1 cellular context compared by ENCODE assay signal in genomic region chr14:65411656-65412188, GRCh38.
TF ChIP-seq lines count a peak whose summit lies in the region.

No MANE protein-coding gene starts in this region.

TF ChIP-seq in K562, 482 proteins besides CTCF, POLR2A, EP300 and RAD21 (continued from another document):
- TF ChIP-seq PKNOX1 (IDR thresholded peaks at IDR 0.05) (peak; percentile 97), ASH1L (IDR thresholded peaks at IDR 0.05; ENCODE audit: borderline replicate concordance, low read depth, partially characterized antibody) (peak; percentile 73), TFAP4 (CRISPR knock-in tag; IDR thresholded peaks at IDR 0.05; ENCODE audit: borderline replicate concordance) (peak; percentile 80), GATA2 (CRISPR knock-in tag; IDR thresholded peaks at IDR 0.05) (no peak), THRAP3 (IDR thresholded peaks at IDR 0.05; ENCODE audit: borderline replicate concordance) (no peak), RBFOX2 (IDR thresholded peaks at IDR 0.05; ENCODE audit: low read depth, low read length) (peak; percentile 58), PBX2 (CRISPR knock-in tag; IDR thresholded peaks at IDR 0.05; ENCODE audit: low read depth) (0 out of 2 replicates have a peak, but pooled peaks have one; percentile 20), PBX2 (tag; conservative IDR thresholded peaks at IDR 0.05; ENCODE audit: low read depth) (peak; percentile 70; the same call in 1 of the 2 replicates), PHF21A (IDR thresholded peaks at IDR 0.05; ENCODE audit: borderline replicate concordance, low read depth) (0 out of 2 replicates have a peak, but pooled peaks have one; percentile 49), SP2 (IDR thresholded peaks at IDR 0.05; ENCODE audit: extremely low read depth, low read depth, low read length, poor library complexity, severe bottlenecking) (peak; percentile 53), FOS (IDR thresholded peaks at IDR 0.05; ENCODE audit: extremely low read depth, insufficient read length) (peak; percentile 78), SNAPC5 (CRISPR knock-in tag; IDR thresholded peaks at IDR 0.05) (no peak), CHD2 (IDR thresholded peaks at IDR 0.05; ENCODE audit: low read depth, low read length) (peak; percentile 42; the same call in 1 of the 2 replicates), NEUROD1 (IDR thresholded peaks at IDR 0.05; ENCODE audit: borderline replicate concordance, low read depth, low read length, partially characterized antibody) (peak; percentile 37), E2F4 (CRISPR knock-in tag; IDR thresholded peaks at IDR 0.05; ENCODE audit: low read depth) (peak; percentile 32; the same call in 1 of the 2 replicates)
